Comparison of ENCODE assay signal across 9 cellular contexts in genomic region chr1:201461193-201461657, GRCh38. TPM values are rescaled to one million over a fixed set of nuclear protein-coding genes. Genes with fewer than 3 reads are reported as not detected.
DNase-seq lines count a peak whose midpoint lies in the region; ATAC-seq, FAIRE-seq and TF ChIP-seq lines count a peak whose summit lies in the region.
"Had no signal": no experiment of that assay in that cellular context is flagged by ENCODE, and none has a peak within 500 bp of the region (broad histone marks: within the 10 kb centered on the region; RNA-seq: fewer than 3 reads in every experiment).

No MANE protein-coding gene starts in this region.

- H3K79me2 ChIP-seq in astrocyte (ENCODE audit: insufficient read depth, low read length) = peaks cover 22% of the 10 kb centered on the region

- peak overlapping the region; percentile 97 for H3K27ac Mint-ChIP-seq in astrocyte (ENCODE audit: unreplicated experiment)

- H3K9me3 Mint-ChIP-seq in astrocyte (ENCODE audit: unreplicated experiment) = no peaks in the 10 kb centered on the region

- H3K27ac ChIP-seq in astrocyte (ENCODE audit: low read depth, low read length) (peak overlapping the region; percentile 99), thoracic aorta (peak overlapping the region; percentile 95 to 97), ovary (peak overlapping the region in 1 of 2 donors; percentile 21)

- H3K9ac ChIP-seq in astrocyte (ENCODE audit: low read length) = peak overlapping the region; percentile 87

- TF ChIP-seq POLR2A in ovary (IDR thresholded peaks at IDR 0.05) = no peak

- H3K27me3 ChIP-seq in astrocyte (ENCODE audit: insufficient read depth, low read length) (no peaks in the 10 kb centered on the region), thoracic aorta (replicated peaks; ENCODE audit: insufficient read depth) (no peaks in the 10 kb centered on the region), ovary (no peaks in the 10 kb centered on the region)

- peaks cover 72% of the 10 kb centered on the region for H3K4me1 Mint-ChIP-seq in astrocyte (ENCODE audit: low read depth, unreplicated experiment)

- peak overlapping the region; percentile 62 for H3K4me3 Mint-ChIP-seq in astrocyte (ENCODE audit: unreplicated experiment)

- H3K9me3 ChIP-seq in astrocyte (ENCODE audit: insufficient read depth, low read depth, low read length) = no peaks in the 10 kb centered on the region
- H3K9me3 ChIP-seq in thoracic aorta = no peaks in the 10 kb centered on the region
- no peaks in the 10 kb centered on the region for H3K9me3 ChIP-seq in ovary

- H3K4me3 ChIP-seq in HFF-Myc (replicated peaks; ENCODE audit: low read depth, low read length) (peak overlapping the region; percentile 15; the same call in 1 of the 2 replicates), astrocyte (ENCODE audit: insufficient read depth, low read depth, low read length) (peak overlapping the region; percentile 26), thoracic aorta (peak overlapping the region; percentile 30), ovary (no peak overlapping the region)

- TF ChIP-seq CTCF in HFF-Myc (IDR thresholded peaks at IDR 0.05; ENCODE audit: low read depth, low read length, missing control alignments) (no peak), astrocyte (IDR thresholded peaks at IDR 0.05; ENCODE audit: insufficient read depth, low read depth, low read length) (no peak), thoracic aorta (IDR thresholded peaks at IDR 0.05) (no peak), ovary (IDR thresholded peaks at IDR 0.05) (no peak)

- 69 to 76% (median 73%) methylated on average over 5 of the region's 5 CpGs for WGBS in ovary, 3 donors

- H3K4me2 ChIP-seq in astrocyte (ENCODE audit: low read length) = peak overlapping the region; percentile 80

- H3K4me1 ChIP-seq in astrocyte (ENCODE audit: insufficient read depth, low read length) (peaks cover 64% of the 10 kb centered on the region), thoracic aorta (ENCODE audit: control insufficient read depth in 1 of 2, low read depth in 2 of 2) (peaks cover 27 to 76% of the 10 kb centered on the region in 2 donors), ovary (ENCODE audit: insufficient read depth) (peaks cover 3% of the 10 kb centered on the region)

- TF ChIP-seq EP300 in ovary (IDR thresholded peaks at IDR 0.05) = no peak

- DNase-seq in HFF-Myc (ENCODE audit: extremely low read depth, low read depth) (peak; percentile 81), astrocyte (ENCODE audit: low read depth) (peak; percentile 97), iPS-NIHi11 (ENCODE audit: low spot score) (peak; percentile 39), thoracic aorta (ENCODE audit: low spot score) (peak; percentile 71), NCI-H2227 (lab: John Stamatoyannopoulos, UW; ENCODE audit: unreplicated experiment) (no peak), ovary (no peak), Kasumi-1 (lab: John Stamatoyannopoulos, UW) (no peak)
- DNase-seq: activated CD4-positive, alpha-beta T cell treated with anti-CD3 and anti-CD28 coated beads for 1 hour had no signal

- intact Hi-C loops in ovary (cut with DNase I) = loop anchor here in 1 of 4 donors (10.0 kb wide), 1 partner anchor 54 kb away; no protein-coding TSS in a partner anchor

- peak; percentile 98 for FAIRE-seq in astrocyte (lab: Jason Lieb, UNC)

- H3K36me3 ChIP-seq in astrocyte (ENCODE audit: insufficient read depth, low read length) (peaks cover 13% of the 10 kb centered on the region), thoracic aorta (peaks cover 19% of the 10 kb centered on the region), ovary (no peaks in the 10 kb centered on the region)

- H3K36me3 Mint-ChIP-seq in astrocyte (ENCODE audit: low read depth, unreplicated experiment) = peaks cover 7% of the 10 kb centered on the region

- ATAC-seq in thoracic aorta (ENCODE audit: insufficient number of reproducible peaks, low FRiP score, low read depth) (peak; percentile 87), GM19023 (IDR thresholded peaks at IDR 0.05; ENCODE audit: unreplicated experiment) (no peak)

- no peaks in the 10 kb centered on the region for H3K27me3 Mint-ChIP-seq in astrocyte (ENCODE audit: low read depth, unreplicated experiment)

- peaks cover 14% of the 10 kb centered on the region for H4K20me1 ChIP-seq in astrocyte (ENCODE audit: insufficient read depth, low read length)

- no peak overlapping the region for H2AFZ ChIP-seq in astrocyte (ENCODE audit: low read depth, low read length)

RNA-seq across cellular contexts. Expression of gene PHLDA3, which starts 7.8 kb away (rescaled TPM):
- total RNA-seq in astrocyte (150 and 152 TPM in 2 replicates), thoracic aorta (100 to 1,000 TPM in 1 of 2 donors, 10 to 100 TPM in 1; 65.7 to 134 TPM), ovary (10 to 100 TPM; 21.7 to 38.2 (median 29.0) TPM)
- 10 to 100 TPM in 1 of 2 donors, 1 to 10 TPM in 1; 4.7 to 17.5 TPM for polyA plus RNA-seq in ovary

RNA-seq across cellular contexts. Expression of gene TNNI1, which starts 39.7 kb away (rescaled TPM):
- 3.0 and 3.2 TPM in 2 replicates for total RNA-seq in astrocyte
- 1 to 10 TPM in 1 of 2 donors, not detected in 1; 1.2 TPM for total RNA-seq in thoracic aorta
- under 1 TPM in 4 of 7 donors, not detected in 3; 0.15 to 0.97 (median 0.24) TPM for total RNA-seq in ovary
- polyA plus RNA-seq in ovary = under 1 TPM in 1 of 2 donors, not detected in 1; 0.02 TPM

RNA-seq across cellular contexts. Expression of gene CSRP1, which starts 45.7 kb away (rescaled TPM):
- total RNA-seq in astrocyte = 289 and 317 TPM in 2 replicates
- 1,000 to 10,000 TPM; 2,051 to 3,060 TPM for total RNA-seq in thoracic aorta
- total RNA-seq in ovary = 100 to 1,000 TPM; 205 to 767 (median 274) TPM
- polyA plus RNA-seq in ovary = 100 to 1,000 TPM; 270 to 783 TPM

Comparison
In these comparisons a context has a peak if more than half of its experiments do, and no peak if none do; other contexts are left out.
1. DNase-seq: peak in HFF-Myc (single experiment), astrocyte (single experiment), iPS-NIHi11 (single experiment) and thoracic aorta (single experiment); none in NCI-H2227 (single experiment), ovary (0 of 5) and Kasumi-1 (0 of 2).